12 cellular contexts compared by ENCODE assay signal in the genomic region with DNA sequence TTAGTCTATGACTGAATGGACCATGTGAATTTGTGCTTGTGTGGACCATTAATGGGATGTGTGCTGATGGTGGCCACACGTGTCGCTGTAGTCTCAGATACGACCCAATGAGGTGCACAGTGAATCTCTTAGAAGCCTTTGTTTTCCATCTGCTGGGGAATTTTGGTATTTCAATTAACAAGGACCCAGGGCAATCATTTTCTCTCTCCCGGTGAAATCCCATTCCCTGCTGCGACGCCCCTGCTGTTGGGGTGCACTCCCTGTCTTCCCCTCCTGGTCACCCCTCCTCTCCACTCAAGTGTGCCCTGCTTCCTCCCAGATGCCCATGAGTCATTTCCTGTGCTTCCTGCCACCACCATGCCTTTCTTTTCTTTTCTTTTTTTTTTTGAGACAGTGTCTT. TPM values are rescaled to one million over a fixed set of nuclear protein-coding genes. Genes with fewer than 3 reads are reported as not detected.
DNase-seq lines count a peak whose midpoint lies in the region; ATAC-seq and TF ChIP-seq lines count a peak whose summit lies in the region.
"Had no signal": no experiment of that assay in that cellular context is flagged by ENCODE, and none has a peak within 500 bp of the region (broad histone marks: within the 10 kb centered on the region; RNA-seq: fewer than 3 reads in every experiment).

No MANE protein-coding gene starts in this region.

- peak overlapping the region; percentile 57 for H3K27ac Mint-ChIP-seq in stimulated activated naive CD8-positive, alpha-beta T cell treated with anti-CD3 and anti-CD28 coated beads, Interleukin-15, Interleukin-2, amounts not matched to agents 100 ng/mL and 50 ng/mL, for 24 hours

- in situ Hi-C loops in mammary epithelial cell (cut with MboI; ENCODE audit: low sequenced_read_pairs in 2 of 2): loop anchor here (10.0 to 25.0 kb wide), 3 partner anchors 341 to 1382 kb away; no protein-coding TSS in a partner anchor

- H3K4me2 ChIP-seq in mammary epithelial cell (ENCODE audit: insufficient read depth, low read depth, low read length): peak overlapping the region; percentile 70

- no peak for ATAC-seq in stimulated activated naive CD8-positive, alpha-beta T cell treated with anti-CD3 and anti-CD28 coated beads, Interleukin-15, Interleukin-2, amounts not matched to agents 100 U/mL and 50 U/mL, for 24 hours
- no peak for ATAC-seq in GM19467 (IDR thresholded peaks at IDR 0.05; ENCODE audit: unreplicated experiment)
- ATAC-seq: mucosa of descending colon had no signal

- WGBS in mammary epithelial cell (ENCODE audit: low coverage, missing lambda C conversion rate): 9% methylated on average over 6 of the region's 6 CpGs

- intact Hi-C loops in mammary epithelial cell (cut with micrococcal nuclease): no loop called here

- H3K9me3 Mint-ChIP-seq in stimulated activated naive CD8-positive, alpha-beta T cell treated with anti-CD3 and anti-CD28 coated beads, Interleukin-15, Interleukin-2, amounts not matched to agents 100 ng/mL and 50 ng/mL, for 24 hours: no peaks in the 10 kb centered on the region
- H3K9me3 Mint-ChIP-seq: CD8-positive, alpha-beta memory T cell; central memory CD8-positive, alpha-beta T cell had no signal

- peak overlapping the region; percentile 92 for H2AFZ ChIP-seq in mammary epithelial cell (ENCODE audit: low read depth, low read length)

- BruUV-seq in mammary epithelial cell (replicated peaks; lab: Mats Ljungman, UMichigan): no TSS peak

- CTCF ChIA-PET in mammary epithelial cell (lab: Charles Lee; ENCODE audit: low non-redundant PET): no interaction called here

- no peak overlapping the region for H3K9ac ChIP-seq in mammary epithelial cell (ENCODE audit: insufficient read depth, low read length)

- H3K4me1 ChIP-seq in mammary epithelial cell (ENCODE audit: insufficient read depth, low read length): peaks cover 11% of the 10 kb centered on the region

- H3K4me1 Mint-ChIP-seq in stimulated activated naive CD8-positive, alpha-beta T cell treated with anti-CD3 and anti-CD28 coated beads, Interleukin-15, Interleukin-2, amounts not matched to agents 100 ng/mL and 50 ng/mL, for 24 hours (ENCODE audit: low read depth): peaks cover 8% of the 10 kb centered on the region
- H3K4me1 Mint-ChIP-seq: central memory CD8-positive, alpha-beta T cell had no signal

- no peak overlapping the region for H3K27ac ChIP-seq in mammary epithelial cell (ENCODE audit: insufficient read depth, low read depth, low read length)
- H3K27ac ChIP-seq: SK-N-MC had no signal

- TF ChIP-seq CTCF in mammary epithelial cell (conservative IDR thresholded peaks at IDR 0.05 in 1 of 2, IDR thresholded peaks at IDR 0.05 in 1 of 2; ENCODE audit: extremely low read depth in 1 of 2, insufficient read depth in 1 of 2, low read depth in 1 of 2, low read length in 2 of 2): peak; percentile 50 to 66

- no peaks in the 10 kb centered on the region for H4K20me1 ChIP-seq in mammary epithelial cell (ENCODE audit: insufficient read depth, low read length)

- no peaks in the 10 kb centered on the region for H3K79me2 ChIP-seq in mammary epithelial cell (ENCODE audit: insufficient read depth, low read length)

- dilution Hi-C loops in mammary epithelial cell (cut with HindIII; ENCODE audit: low sequenced_read_pairs): no loop called here

- no peak overlapping the region for H3K4me3 Mint-ChIP-seq in stimulated activated naive CD8-positive, alpha-beta T cell treated with anti-CD3 and anti-CD28 coated beads, Interleukin-15, Interleukin-2, amounts not matched to agents 100 ng/mL and 50 ng/mL, for 24 hours
- H3K4me3 Mint-ChIP-seq: CD8-positive, alpha-beta memory T cell; central memory CD8-positive, alpha-beta T cell had no signal

- no peak for DNase-seq in stimulated activated naive CD8-positive, alpha-beta T cell treated with anti-CD3 and anti-CD28 coated beads, Interleukin-15, Interleukin-2, amounts not matched to agents 100 U/mL and 50 U/mL, for 24 hours
- DNase-seq in NCI-H2171 (lab: John Stamatoyannopoulos, UW) (peak; percentile 22), mammary epithelial cell (peak; percentile 64), DMS114 treated with DMSO at 0.1 percent for 48 hours (lab: John Stamatoyannopoulos, UW; ENCODE audit: unreplicated experiment) (no peak), activated gamma-delta T cell treated with Interleukin-2 at 50 U/mL for 16 hours (no peak), NCI-H1694 (lab: John Stamatoyannopoulos, UW) (no peak)
- DNase-seq: CD8-positive, alpha-beta memory T cell; mucosa of descending colon had no signal

- peaks cover 3% of the 10 kb centered on the region for H3K27me3 Mint-ChIP-seq in stimulated activated naive CD8-positive, alpha-beta T cell treated with anti-CD3 and anti-CD28 coated beads, Interleukin-15, Interleukin-2, amounts not matched to agents 100 ng/mL and 50 ng/mL, for 24 hours

- H3K36me3 ChIP-seq in mammary epithelial cell (ENCODE audit: insufficient read depth, low read length): no peaks in the 10 kb centered on the region

- H3K9me3 ChIP-seq in mammary epithelial cell (replicated peaks; ENCODE audit: insufficient read depth, low read length): no peaks in the 10 kb centered on the region
- H3K9me3 ChIP-seq: mucosa of descending colon had no signal

- no peaks in the 10 kb centered on the region for H3K36me3 Mint-ChIP-seq in stimulated activated naive CD8-positive, alpha-beta T cell treated with anti-CD3 and anti-CD28 coated beads, Interleukin-15, Interleukin-2, amounts not matched to agents 100 ng/mL and 50 ng/mL, for 24 hours (ENCODE audit: low read depth)
- H3K36me3 Mint-ChIP-seq: CD8-positive, alpha-beta memory T cell had no signal

- H3K4me3 ChIP-seq in mammary epithelial cell (replicated peaks in 1 of 3; ENCODE audit: insufficient read depth in 1 of 3, low read depth in 2 of 3, low read length in 3 of 3): no peak overlapping the region
- H3K4me3 ChIP-seq: mucosa of descending colon, SK-N-MC had no signal

- no peaks in the 10 kb centered on the region for H3K27me3 ChIP-seq in mammary epithelial cell (ENCODE audit: insufficient read depth, low read length)

RNA-seq across cellular contexts. Expression of gene EBLN2, which starts 32.7 kb away (rescaled TPM):
- total RNA-seq in mammary epithelial cell: 1 to 10 TPM; 4.4 to 4.5 TPM
- polyA plus RNA-seq in mammary epithelial cell: 0.42 TPM
- polyA minus RNA-seq in mammary epithelial cell: not detected

Comparison
In these comparisons a context has a peak if more than half of its experiments do, and no peak if none do; other contexts are left out.
1. DNase-seq: peak in NCI-H2171 (single experiment) and mammary epithelial cell (single experiment); none in stimulated activated naive CD8-positive, alpha-beta T cell treated with anti-CD3 and anti-CD28 coated beads, Interleukin-15, Interleukin-2, amounts not matched to agents 100 U/mL and 50 U/mL, for 24 hours (single experiment), DMS114 treated with DMSO at 0.1 percent for 48 hours (single experiment), activated gamma-delta T cell treated with Interleukin-2 at 50 U/mL for 16 hours (single experiment) and NCI-H1694 (single experiment).